In genomic region chr3:171556574-171557145, GRCh38 we compare ENCODE assay signal across 16 cellular contexts.
DNase-seq lines count a peak whose midpoint lies in the region; ATAC-seq, FAIRE-seq and TF ChIP-seq lines count a peak whose summit lies in the region.
"Had no signal": no experiment of that assay in that cellular context is flagged by ENCODE, and none has a peak within 500 bp of the region (broad histone marks: within the 10 kb centered on the region; RNA-seq: fewer than 3 reads in every experiment).

No MANE protein-coding gene starts in this region.

- FAIRE-seq in keratinocyte (lab: Jason Lieb, UNC): peak; percentile 48

- dilution Hi-C loops in keratinocyte (cut with MboI; ENCODE audit: extremely low pct_ligation_motif_present, low sequenced_read_pairs): no loop called here

- H3K27ac ChIP-seq in RWPE2 (ENCODE audit: poor library complexity, severe bottlenecking): no peak overlapping the region
- no peak overlapping the region for H3K27ac ChIP-seq in keratinocyte (ENCODE audit: control insufficient read depth, insufficient read depth, low read length)
- H3K27ac ChIP-seq in GM23248: no peak overlapping the region
- H3K27ac ChIP-seq: ovary, stomach had no signal

- TF ChIP-seq CTCF in RWPE2 (IDR thresholded peaks at IDR 0.05; ENCODE audit: poor library complexity, severe bottlenecking) (no peak), keratinocyte (optimal IDR thresholded peaks at IDR 0.05 in 1 of 3, IDR thresholded peaks at IDR 0.05 in 1 of 3, conservative IDR thresholded peaks at IDR 0.05 in 1 of 3; ENCODE audit: extremely low read depth in 1 of 3, insufficient read depth in 2 of 3, low read length in 3 of 3) (no peak)

- no peaks in the 10 kb centered on the region for H3K36me3 ChIP-seq in RWPE2 (ENCODE audit: low read depth)
- H3K36me3 ChIP-seq in keratinocyte (ENCODE audit: control insufficient read depth in 2 of 2, extremely low read depth in 1 of 2, insufficient read depth in 2 of 2, low read length in 2 of 2): no peaks in the 10 kb centered on the region
- no peaks in the 10 kb centered on the region for H3K36me3 ChIP-seq in GM23248 (ENCODE audit: low read depth)
- H3K36me3 ChIP-seq: ovary, stomach had no signal

- H3K27me3 ChIP-seq in RWPE2 (ENCODE audit: insufficient read depth, poor library complexity, severe bottlenecking): no peaks in the 10 kb centered on the region
- no peaks in the 10 kb centered on the region for H3K27me3 ChIP-seq in keratinocyte (ENCODE audit: control insufficient read depth, extremely low read depth, insufficient read depth, low read length)
- no peaks in the 10 kb centered on the region for H3K27me3 ChIP-seq in GM23248 (replicated peaks; ENCODE audit: insufficient read depth)
- H3K27me3 ChIP-seq: ovary, stomach had no signal

- no peak overlapping the region for H3K4me3 ChIP-seq in RWPE2 (ENCODE audit: severe bottlenecking)
- H3K4me3 ChIP-seq in keratinocyte (ENCODE audit: control insufficient read depth in 2 of 3, extremely low read depth in 1 of 3, insufficient read depth in 2 of 3, low read depth in 1 of 3, low read length in 3 of 3): no peak overlapping the region
- H3K4me3 ChIP-seq in GM23248: no peak overlapping the region
- H3K4me3 ChIP-seq: ovary, stomach had no signal

- no peaks in the 10 kb centered on the region for H3K9me2 ChIP-seq in GM23248 (ENCODE audit: insufficient read depth)

- H3K9me3 ChIP-seq in RWPE2 (ENCODE audit: severe bottlenecking): no peaks in the 10 kb centered on the region
- H3K9me3 ChIP-seq in keratinocyte (ENCODE audit: control insufficient read depth, low read depth, low read length): no peaks in the 10 kb centered on the region
- H3K9me3 ChIP-seq in GM23248 (ENCODE audit: low read depth): no peaks in the 10 kb centered on the region
- H3K9me3 ChIP-seq: ovary, stomach had no signal

- H4K20me1 ChIP-seq in keratinocyte (ENCODE audit: control insufficient read depth, extremely low read depth, insufficient read depth, low read length) (no peaks in the 10 kb centered on the region), GM23248 (ENCODE audit: insufficient read depth) (no peaks in the 10 kb centered on the region)

- no peak for TF ChIP-seq POLR2A in erythroblast (IDR thresholded peaks at IDR 0.05; ENCODE audit: low read length)

- WGBS in GM23248 (ENCODE audit: low coverage in 1 of 2, low lambda C conversion rate in 2 of 2, missing lambda C conversion rate in 2 of 2), 2 experiments: 70 to 71% methylated on average over 4 of the region's 4 CpGs

- peaks cover 6% of the 10 kb centered on the region for H3K4me1 ChIP-seq in RWPE2 (ENCODE audit: insufficient read depth, poor library complexity, severe bottlenecking)
- H3K4me1 ChIP-seq in keratinocyte (ENCODE audit: control insufficient read depth, extremely low read depth, insufficient read depth, low read length): peaks cover 4% of the 10 kb centered on the region
- H3K4me1 ChIP-seq in GM23248 (ENCODE audit: insufficient read depth): no peaks in the 10 kb centered on the region

- in situ Hi-C loops in GM23248 (cut with MboI): loop anchor here (25.0 kb wide), 2 partner anchors 369 to 494 kb away; no protein-coding TSS in a partner anchor

- no peaks in the 10 kb centered on the region for H3K79me2 ChIP-seq in keratinocyte (ENCODE audit: control insufficient read depth, insufficient read depth, low read length)
- H3K79me2 ChIP-seq in GM23248 (ENCODE audit: insufficient read depth): no peaks in the 10 kb centered on the region

- no peaks in the 10 kb centered on the region for H3K9me1 ChIP-seq in keratinocyte (ENCODE audit: control insufficient read depth, extremely low read depth, insufficient read depth, low read length)

- H2AFZ ChIP-seq in keratinocyte (ENCODE audit: control insufficient read depth, low read length) (no peak overlapping the region), GM23248 (no peak overlapping the region)

- H3K4me2 ChIP-seq in keratinocyte (ENCODE audit: control insufficient read depth, extremely low read depth, insufficient read depth, low read depth, low read length) (no peak overlapping the region), GM23248 (ENCODE audit: unreplicated experiment) (no peak overlapping the region)

- ATAC-seq in RWPE2 (ENCODE audit: low read depth): peak; percentile 38; the same call in 2 of the 3 replicates
- ATAC-seq: activated CD8-positive, alpha-beta T cell treated with anti-CD3 and anti-CD28 coated beads for 36 hours had no signal

- H3K9ac ChIP-seq in keratinocyte (ENCODE audit: control insufficient read depth, extremely low read depth, insufficient read depth, low read length) (no peak overlapping the region), GM23248 (no peak overlapping the region)

- no peaks in the 10 kb centered on the region for H3F3A ChIP-seq in GM23248 (ENCODE audit: insufficient read depth)

- DNase-seq in DMS79 (lab: John Stamatoyannopoulos, UW) (peak; percentile 71), NCI-H1105 treated with DMSO at 0.1 percent for 48 hours (lab: John Stamatoyannopoulos, UW) (peak; percentile 85), RWPE2 (ENCODE audit: low spot score) (no peak), keratinocyte (ENCODE audit: low read depth, low spot score) (no peak), NCI-H345 (lab: John Stamatoyannopoulos, UW) (no peak), GM23248 (no peak), NK-92 (lab: John Stamatoyannopoulos, UW; ENCODE audit: unreplicated experiment) (no peak), erythroblast (lab: John Stamatoyannopoulos, UW) (no peak)
- DNase-seq: activated CD8-positive, alpha-beta T cell treated with anti-CD3 and anti-CD28 coated beads for 36 hours; CD4-positive, CD25-positive, alpha-beta regulatory T cell; foreskin fibroblast; H9; ovary; stimulated activated CD4-positive, alpha-beta T cell treated with anti-CD3 and anti-CD28 coated beads, Interleukin-2, amount 100 ng/mL, for 48 hours; stomach; T-helper 2 cell had no signal

Comparison
In these comparisons a context has a peak if more than half of its experiments do, and no peak if none do; other contexts are left out.
1. DNase-seq: peak in DMS79 (single experiment) and NCI-H1105 treated with DMSO at 0.1 percent for 48 hours (single experiment); none in RWPE2 (single experiment), keratinocyte (single experiment), NCI-H345 (single experiment), GM23248 (single experiment), NK-92 (single experiment) and erythroblast (0 of 2).